Comparison of ENCODE assay signal across 34 cellular contexts in genomic region chr3:5341610-5342009, GRCh38.
"Had no signal": no experiment of that assay in that cellular context is flagged by ENCODE, and none has a peak within 500 bp of the region (broad histone marks: within the 10 kb centered on the region; RNA-seq: fewer than 3 reads in every experiment).

No MANE protein-coding gene starts in this region.

- H3K27ac Mint-ChIP-seq: activated B cell treated with CpG ODN at 0.5 μM for 24 hours; activated CD4-positive, alpha-beta memory T cell treated with anti-CD3 and anti-CD28 coated beads for 36 hours; activated CD4-positive, alpha-beta T cell treated with anti-CD3 and anti-CD28 coated beads, Interleukin-2, amount 10 ng/mL, durations not matched to agents 24 days and 14 days; activated CD8-positive, alpha-beta T cell treated with anti-CD3 and anti-CD28 coated beads for 36 hours; activated naive CD4-positive, alpha-beta T cell treated with anti-CD3 and anti-CD28 coated beads for 36 hours; activated naive CD4-positive, alpha-beta T cell treated with anti-CD3 and anti-CD28 coated beads, Interleukin-2, amount 50 U/mL, for 72 hours; activated naive CD8-positive, alpha-beta T cell treated with anti-CD3 and anti-CD28 coated beads for 36 hours; activated T-cell treated with anti-CD3 and anti-CD28 coated beads, Interleukin-2, amount 50 U/mL, for 72 hours; activated T-helper 1 cell treated with anti-CD3 and anti-CD28 coated beads, Interleukin-12 subunit alpha, Interleukin-12 subunit beta, Interleukin-2, Interleukin-4 antibody, amounts not matched to agents 30 ng/mL and 10 ng/mL and 1 ng/mL, durations not matched to agents 14 hours and 24 hours and 36 hours; activated T-helper 17 cell treated with anti-CD3 and anti-CD28 coated beads, Interleukin-2, amount 50 U/mL, for 72 hours; T-helper 1 cell treated with Interleukin-12 subunit alpha and Interleukin-12 subunit beta and Interleukin-4 antibody, amounts not matched to agents 30 μg/mL and 1 μg/mL, for 36 hours; T-helper 2 cell treated with Interferon-gamma antibody and Interleukin-4, amounts not matched to agents 5 μg/mL and 100 μg/mL, for 36 hours had no signal

- H3K27me3 ChIP-seq: adrenal gland, body of pancreas, brain microvascular endothelial cell, breast epithelium had no signal

- H3K4me3 Mint-ChIP-seq: activated B cell treated with CpG ODN at 0.5 μM for 24 hours; activated CD4-positive, alpha-beta memory T cell treated with anti-CD3 and anti-CD28 coated beads for 36 hours; activated CD4-positive, alpha-beta T cell treated with anti-CD3 and anti-CD28 coated beads, Interleukin-2, amount 10 ng/mL, durations not matched to agents 24 days and 14 days; activated CD8-positive, alpha-beta T cell treated with anti-CD3 and anti-CD28 coated beads for 36 hours; activated naive CD4-positive, alpha-beta T cell treated with anti-CD3 and anti-CD28 coated beads for 36 hours; activated naive CD8-positive, alpha-beta T cell treated with anti-CD3 and anti-CD28 coated beads for 36 hours; activated T-cell treated with anti-CD3 and anti-CD28 coated beads, Interleukin-2, amount 50 U/mL, for 4 hours; activated T-cell treated with anti-CD3 and anti-CD28 coated beads, Interleukin-2, amount 50 U/mL, for 72 hours; activated T-helper 1 cell treated with anti-CD3 and anti-CD28 coated beads, Interleukin-12 subunit alpha, Interleukin-12 subunit beta, Interleukin-2, Interleukin-4 antibody, amounts not matched to agents 30 ng/mL and 10 ng/mL and 1 ng/mL, durations not matched to agents 14 hours and 24 hours and 36 hours; activated T-helper 17 cell treated with anti-CD3 and anti-CD28 coated beads, Interleukin-2, amount 50 U/mL, for 72 hours; T-helper 1 cell treated with Interleukin-12 subunit alpha and Interleukin-12 subunit beta and Interleukin-4 antibody, amounts not matched to agents 30 μg/mL and 1 μg/mL, for 36 hours; T-helper 2 cell treated with Interferon-gamma antibody and Interleukin-4, amounts not matched to agents 5 μg/mL and 100 μg/mL, for 36 hours had no signal

- H3K9me3 ChIP-seq: adrenal gland, body of pancreas, breast epithelium had no signal

- H3K4me1 ChIP-seq: adrenal gland, body of pancreas, breast epithelium had no signal

- H3K4me3 ChIP-seq: adrenal gland, body of pancreas, breast epithelium had no signal

- H3K27me3 Mint-ChIP-seq: activated CD4-positive, alpha-beta T cell treated with anti-CD3 and anti-CD28 coated beads, Interleukin-2, amount 10 ng/mL, durations not matched to agents 24 days and 14 days; activated CD8-positive, alpha-beta T cell treated with anti-CD3 and anti-CD28 coated beads for 36 hours; activated naive CD8-positive, alpha-beta T cell treated with anti-CD3 and anti-CD28 coated beads for 36 hours had no signal

- DNase-seq: activated B cell treated with CpG ODN at 0.5 μM for 24 hours; activated CD4-positive, alpha-beta memory T cell treated with anti-CD3 and anti-CD28 coated beads for 36 hours; activated CD4-positive, alpha-beta T cell treated with anti-CD3 and anti-CD28 coated beads for 4 hours; activated CD4-positive, alpha-beta T cell treated with anti-CD3 and anti-CD28 coated beads, Interleukin-2, amount 10 ng/mL, durations not matched to agents 24 days and 14 days; activated CD4-positive, alpha-beta T cell treated with anti-CD3 and anti-CD28 coated beads, Interleukin-2, amount 50 U/mL, for 1 hour; activated CD4-positive, alpha-beta T cell treated with anti-CD3 and anti-CD28 coated beads, Interleukin-2, amount 50 U/mL, for 4 hours; activated CD4-positive, CD25-positive, alpha-beta regulatory T cell treated with anti-CD3 and anti-CD28 coated beads, Interleukin-2, amount 50 U/mL, for 72 hours; activated CD8-positive, alpha-beta memory T cell treated with anti-CD3 and anti-CD28 coated beads, Interleukin-2, amount 50 U/mL, for 4 hours; activated CD8-positive, alpha-beta T cell treated with anti-CD3 and anti-CD28 coated beads for 36 hours; activated effector memory CD4-positive, alpha-beta T cell treated with anti-CD3 and anti-CD28 coated beads, Interleukin-2, amount 50 U/mL, for 16 hours; activated gamma-delta T cell treated with Interleukin-2 at 50 U/mL for 16 hours; activated naive CD4-positive, alpha-beta T cell; activated naive CD4-positive, alpha-beta T cell treated with anti-CD3 and anti-CD28 coated beads for 36 hours; activated naive CD4-positive, alpha-beta T cell treated with anti-CD3 and anti-CD28 coated beads, Interleukin-2, amount 50 U/mL, for 16 hours; activated naive CD8-positive, alpha-beta T cell treated with anti-CD3 and anti-CD28 coated beads for 36 hours; activated T-cell treated with anti-CD3 and anti-CD28 coated beads for 4 hours; activated T-cell treated with anti-CD3 and anti-CD28 coated beads, Interleukin-2, amount 50 U/mL, for 1 hour; activated T-cell treated with anti-CD3 and anti-CD28 coated beads, Interleukin-2, amount 50 U/mL, for 4 hours; activated T-cell treated with anti-CD3 and anti-CD28 coated beads, Interleukin-2, amount 50 U/mL, for 72 hours; adrenal gland; amniotic stem cell; aorta; body of pancreas; brain microvascular endothelial cell; central memory CD4-positive, alpha-beta T cell; T-helper 2 cell; T-helper 9 cell had no signal

- H3K36me3 Mint-ChIP-seq: activated CD4-positive, alpha-beta memory T cell treated with anti-CD3 and anti-CD28 coated beads for 36 hours; activated naive CD4-positive, alpha-beta T cell treated with anti-CD3 and anti-CD28 coated beads, Interleukin-2, amount 50 U/mL, for 72 hours; activated naive CD8-positive, alpha-beta T cell treated with anti-CD3 and anti-CD28 coated beads for 36 hours had no signal

- ATAC-seq: activated CD8-positive, alpha-beta T cell treated with anti-CD3 and anti-CD28 coated beads for 36 hours; activated naive CD4-positive, alpha-beta T cell treated with anti-CD3 and anti-CD28 coated beads, Interleukin-2, amount 50 U/mL, for 72 hours; activated T-cell treated with anti-CD3 and anti-CD28 coated beads, Interleukin-2, amount 50 U/mL, for 4 hours; activated T-cell treated with anti-CD3 and anti-CD28 coated beads, Interleukin-2, amount 50 U/mL, for 72 hours; activated T-helper 17 cell treated with anti-CD3 and anti-CD28 coated beads, Interleukin-2, amount 50 U/mL, for 72 hours; body of pancreas had no signal

- H3K36me3 ChIP-seq: adrenal gland, brain microvascular endothelial cell, breast epithelium had no signal

- H3K4me1 Mint-ChIP-seq: activated B cell treated with CpG ODN at 0.5 μM for 24 hours; activated CD4-positive, alpha-beta T cell treated with anti-CD3 and anti-CD28 coated beads, Interleukin-2, amount 10 ng/mL, durations not matched to agents 24 days and 14 days; activated naive CD8-positive, alpha-beta T cell treated with anti-CD3 and anti-CD28 coated beads for 36 hours; activated T-helper 17 cell treated with anti-CD3 and anti-CD28 coated beads, Interleukin-2, amount 50 U/mL, for 72 hours had no signal

- H3K9me3 Mint-ChIP-seq: activated B cell treated with CpG ODN at 0.5 μM for 24 hours; activated CD4-positive, alpha-beta memory T cell treated with anti-CD3 and anti-CD28 coated beads for 36 hours; activated CD4-positive, alpha-beta T cell treated with anti-CD3 and anti-CD28 coated beads, Interleukin-2, amount 10 ng/mL, durations not matched to agents 24 days and 14 days; activated CD8-positive, alpha-beta T cell treated with anti-CD3 and anti-CD28 coated beads for 36 hours; activated naive CD4-positive, alpha-beta T cell treated with anti-CD3 and anti-CD28 coated beads for 36 hours; activated naive CD4-positive, alpha-beta T cell treated with anti-CD3 and anti-CD28 coated beads, Interleukin-2, amount 50 U/mL, for 72 hours; activated naive CD8-positive, alpha-beta T cell treated with anti-CD3 and anti-CD28 coated beads for 36 hours; activated T-cell treated with anti-CD3 and anti-CD28 coated beads, Interleukin-2, amount 50 U/mL, for 4 hours; activated T-cell treated with anti-CD3 and anti-CD28 coated beads, Interleukin-2, amount 50 U/mL, for 72 hours; activated T-helper 1 cell treated with anti-CD3 and anti-CD28 coated beads, Interleukin-12 subunit alpha, Interleukin-12 subunit beta, Interleukin-2, Interleukin-4 antibody, amounts not matched to agents 30 ng/mL and 10 ng/mL and 1 ng/mL, durations not matched to agents 14 hours and 24 hours and 36 hours; activated T-helper 17 cell treated with anti-CD3 and anti-CD28 coated beads, Interleukin-2, amount 50 U/mL, for 72 hours; T-helper 1 cell treated with Interleukin-12 subunit alpha and Interleukin-12 subunit beta and Interleukin-4 antibody, amounts not matched to agents 30 μg/mL and 1 μg/mL, for 36 hours; T-helper 2 cell treated with Interferon-gamma antibody and Interleukin-4, amounts not matched to agents 5 μg/mL and 100 μg/mL, for 36 hours had no signal

- H3K27ac ChIP-seq: adrenal gland, body of pancreas, brain microvascular endothelial cell, breast epithelium, VCaP had no signal
